8 cellular contexts compared by ENCODE assay signal in genomic region chr16:27199747-27200146, GRCh38. TPM values are rescaled to one million over a fixed set of nuclear protein-coding genes. Genes with fewer than 3 reads are reported as not detected.
A peak's percentile ranks its signal among the peaks of the same experiment; 100 is the strongest.
DNase-seq lines count a peak whose midpoint lies in the region; ATAC-seq and TF ChIP-seq lines count a peak whose summit lies in the region.

No MANE protein-coding gene starts in this region.

- H3K4me1 Mint-ChIP-seq in activated CD4-positive, alpha-beta T cell treated with anti-CD3 and anti-CD28 coated beads, Interleukin-2, amount 10 ng/mL, durations not matched to agents 24 days and 14 days, result peaks cover 76% of the 10 kb centered on the region
- H3K4me1 Mint-ChIP-seq in T-cell, result peaks cover 85 to 93% (median 87%) of the 10 kb centered on the region in 3 donors
- H3K4me1 Mint-ChIP-seq in neural progenitor cell, result peaks cover 19% of the 10 kb centered on the region

- H3K4me2 ChIP-seq in neural progenitor cell, result no peak overlapping the region

- H3K79me2 ChIP-seq in neural progenitor cell (ENCODE audit: low read depth), result peaks cover 6% of the 10 kb centered on the region

- peaks cover 13% of the 10 kb centered on the region for H3F3A ChIP-seq in neural progenitor cell (ENCODE audit: low read depth)

- peak overlapping the region; percentile 83 for H3K27ac ChIP-seq in neutrophil
- no peak overlapping the region for H3K27ac ChIP-seq in neural progenitor cell

- CTCF ChIA-PET in T-cell (lab: Charles Lee), result interaction anchor here in 1 of 2 donors (0.7 to 2.7 kb wide), 5 partner anchors 18 to 167 kb away, joined by 3 to 11 read pairs (median 5); no protein-coding TSS in a partner anchor

- H3K36me3 ChIP-seq in neutrophil (no peaks in the 10 kb centered on the region), neural progenitor cell (no peaks in the 10 kb centered on the region)

- H3K27me3 Mint-ChIP-seq in activated CD4-positive, alpha-beta T cell treated with anti-CD3 and anti-CD28 coated beads, Interleukin-2, amount 10 ng/mL, durations not matched to agents 24 days and 14 days, result peaks cover 2% of the 10 kb centered on the region
- H3K27me3 Mint-ChIP-seq in T-cell (no peaks in the 10 kb centered on the region), neural progenitor cell (ENCODE audit: insufficient read depth, low read depth) (peaks cover 10% of the 10 kb centered on the region)

- H3K4me3 ChIP-seq in neutrophil (ENCODE audit: low read depth in 1 of 2, low read length in 1 of 2) (no peak overlapping the region), neural progenitor cell (no peak overlapping the region)

- peaks cover 8% of the 10 kb centered on the region for H3K9me3 Mint-ChIP-seq in activated CD4-positive, alpha-beta T cell treated with anti-CD3 and anti-CD28 coated beads, Interleukin-2, amount 10 ng/mL, durations not matched to agents 24 days and 14 days
- peaks cover 0 to 5% (median 0%) of the 10 kb centered on the region in 3 donors for H3K9me3 Mint-ChIP-seq in T-cell
- no peaks in the 10 kb centered on the region for H3K9me3 Mint-ChIP-seq in neural progenitor cell

- POLR2A ChIA-PET in T-cell (lab: Charles Lee), result interaction anchor here (0.6 to 1.2 kb wide), 4 partner anchors 23 to 350 kb away, joined by 3 read pairs; partner anchors contain the start of genes GTF3C1 (in 1 of the 2) and KATNIP (in 1 of the 2)

- DNase-seq in activated CD4-positive, alpha-beta T cell treated with anti-CD3 and anti-CD28 coated beads, Interleukin-2, amount 10 ng/mL, durations not matched to agents 24 days and 14 days, result peak; percentile 86
- DNase-seq in activated CD4-positive, alpha-beta T cell treated with anti-CD3 and anti-CD28 coated beads for 48 hours, result no peak
- peak in 22 of 34 experiments; percentile 6 to 41 (median 18) for DNase-seq in T-cell
- DNase-seq in neural progenitor cell (ENCODE audit: low spot score), result no peak
- DNase-seq in C1 segment of cervical spinal cord (lab: John Stamatoyannopoulos, UW), result no peak
- no peak for DNase-seq in HCEC 1CT

- H2AFZ ChIP-seq in neural progenitor cell (replicated peaks), result no peak overlapping the region

- H3K27ac Mint-ChIP-seq in activated CD4-positive, alpha-beta T cell treated with anti-CD3 and anti-CD28 coated beads, Interleukin-2, amount 10 ng/mL, durations not matched to agents 24 days and 14 days, result peak overlapping the region; percentile 90
- H3K27ac Mint-ChIP-seq in T-cell (peak overlapping the region; percentile 98 to 99), neural progenitor cell (no peak overlapping the region)

- H3K36me3 Mint-ChIP-seq in activated CD4-positive, alpha-beta T cell treated with anti-CD3 and anti-CD28 coated beads, Interleukin-2, amount 10 ng/mL, durations not matched to agents 24 days and 14 days (ENCODE audit: low read depth), result peaks cover 5% of the 10 kb centered on the region
- no peaks in the 10 kb centered on the region for H3K36me3 Mint-ChIP-seq in T-cell
- H3K36me3 Mint-ChIP-seq in neural progenitor cell, result no peaks in the 10 kb centered on the region

- H3K27me3 ChIP-seq in neutrophil (no peaks in the 10 kb centered on the region), neural progenitor cell (no peaks in the 10 kb centered on the region)

- no peaks in the 10 kb centered on the region for H4K20me1 ChIP-seq in neural progenitor cell (ENCODE audit: low read depth)

- no peak for TF ChIP-seq CTCF in neutrophil (IDR thresholded peaks at IDR 0.05)
- no peak for TF ChIP-seq CTCF in neural progenitor cell (IDR thresholded peaks at IDR 0.05)

- H3K9me3 ChIP-seq in neutrophil, result no peaks in the 10 kb centered on the region
- no peaks in the 10 kb centered on the region for H3K9me3 ChIP-seq in neural progenitor cell (ENCODE audit: low read depth)

- H3K4me1 ChIP-seq in neutrophil (ENCODE audit: control insufficient read depth in 1 of 2, insufficient read depth in 1 of 2, low read depth in 1 of 2, low read length in 1 of 2) (peaks cover 29 to 43% of the 10 kb centered on the region in 2 experiments), neural progenitor cell (peaks cover 10% of the 10 kb centered on the region)

- no peak overlapping the region for H3K9ac ChIP-seq in neural progenitor cell

- peak overlapping the region; percentile 72 for H3K4me3 Mint-ChIP-seq in activated CD4-positive, alpha-beta T cell treated with anti-CD3 and anti-CD28 coated beads, Interleukin-2, amount 10 ng/mL, durations not matched to agents 24 days and 14 days
- H3K4me3 Mint-ChIP-seq in T-cell (peak overlapping the region; percentile 49 to 69 (median 58)), neural progenitor cell (no peak overlapping the region)

- ATAC-seq in HG03103 (IDR thresholded peaks at IDR 0.05; ENCODE audit: low read depth, unreplicated experiment) (peak; percentile 43), T-cell (replicated peaks in 1 of 4) (peak in 3 of 4 experiments; percentile 7 to 16 (median 8))

- intact Hi-C loops in activated CD4-positive, alpha-beta T cell treated with anti-CD3 and anti-CD28 coated beads, Interleukin-2, amount 10 ng/mL, durations not matched to agents 24 days and 14 days (cut with micrococcal nuclease), result loop anchor here (10.0 kb wide), 1 partner anchor 345 kb away; the partner anchor contains the start of gene GTF3C1

RNA-seq across cellular contexts. Expression of gene KDM8, which starts 3.6 kb away (rescaled TPM):
- 11.0 and 13.6 TPM in 2 replicates for total RNA-seq in activated CD4-positive, alpha-beta T cell treated with anti-CD3 and anti-CD28 coated beads, Interleukin-2, amount 10 ng/mL, durations not matched to agents 24 days and 14 days
- total RNA-seq in T-cell, result 10 to 100 TPM; 13.4 to 25.6 (median 23.5) TPM
- total RNA-seq in neural progenitor cell (ENCODE audit: low replicate concordance), result 6.5 and 11.9 TPM in 2 replicates

Comparison
In these comparisons a context has a peak if more than half of its experiments do, and no peak if none do; other contexts are left out.
1. DNase-seq: peak in activated CD4-positive, alpha-beta T cell treated with anti-CD3 and anti-CD28 coated beads, Interleukin-2, amount 10 ng/mL, durations not matched to agents 24 days and 14 days (single experiment) and T-cell (22 of 34); none in activated CD4-positive, alpha-beta T cell treated with anti-CD3 and anti-CD28 coated beads for 48 hours (single experiment), neural progenitor cell (single experiment), C1 segment of cervical spinal cord (0 of 14) and HCEC 1CT (single experiment).